Comparison of ENCODE assay signal across 2 cellular contexts in genomic region chr1:5734414-5734813, GRCh38.
TF ChIP-seq lines count a peak whose summit lies in the region.

No MANE protein-coding gene starts in this region.

TF ChIP-seq in HepG2, 621 proteins besides CTCF, POLR2A, EP300 and RAD21 (continued from another document):
- TF ChIP-seq KIAA2018 (CRISPR knock-in tag; IDR thresholded peaks at IDR 0.05; ENCODE audit: borderline replicate concordance) (no peak), ZBED4 (CRISPR knock-in tag; IDR thresholded peaks at IDR 0.05; ENCODE audit: borderline replicate concordance) (no peak), SNAPC2 (CRISPR knock-in tag; IDR thresholded peaks at IDR 0.05) (no peak), GABPB1 (CRISPR knock-in tag; IDR thresholded peaks at IDR 0.05) (no peak), ZNF83 (CRISPR knock-in tag; IDR thresholded peaks at IDR 0.05; ENCODE audit: borderline replicate concordance) (no peak), SOX5 (CRISPR knock-in tag; IDR thresholded peaks at IDR 0.05; ENCODE audit: borderline replicate concordance) (no peak), RBM22 (optimal IDR thresholded peaks at IDR 0.05; ENCODE audit: low read length) (no peak), HNRNPUL1 (IDR thresholded peaks at IDR 0.05; ENCODE audit: low read depth, low read length) (no peak), ATRX (CRISPR knock-in tag; IDR thresholded peaks at IDR 0.05; ENCODE audit: borderline replicate concordance) (no peak), TGIF2 (CRISPR knock-in tag; IDR thresholded peaks at IDR 0.05) (no peak), TBL1XR1 (IDR thresholded peaks at IDR 0.05; ENCODE audit: borderline replicate concordance, low read length, partially characterized antibody) (no peak), ZNF556 (CRISPR knock-in tag; IDR thresholded peaks at IDR 0.05; ENCODE audit: borderline replicate concordance) (no peak), GATA4 (IDR thresholded peaks at IDR 0.05; ENCODE audit: borderline replicate concordance, low read depth) (no peak), ZNF225 (CRISPR knock-in tag; IDR thresholded peaks at IDR 0.05) (no peak)

TF ChIP-seq in GM23338, 12 proteins besides CTCF, POLR2A, EP300 and RAD21 (continued from another document):
- TF ChIP-seq, protein P1, sequence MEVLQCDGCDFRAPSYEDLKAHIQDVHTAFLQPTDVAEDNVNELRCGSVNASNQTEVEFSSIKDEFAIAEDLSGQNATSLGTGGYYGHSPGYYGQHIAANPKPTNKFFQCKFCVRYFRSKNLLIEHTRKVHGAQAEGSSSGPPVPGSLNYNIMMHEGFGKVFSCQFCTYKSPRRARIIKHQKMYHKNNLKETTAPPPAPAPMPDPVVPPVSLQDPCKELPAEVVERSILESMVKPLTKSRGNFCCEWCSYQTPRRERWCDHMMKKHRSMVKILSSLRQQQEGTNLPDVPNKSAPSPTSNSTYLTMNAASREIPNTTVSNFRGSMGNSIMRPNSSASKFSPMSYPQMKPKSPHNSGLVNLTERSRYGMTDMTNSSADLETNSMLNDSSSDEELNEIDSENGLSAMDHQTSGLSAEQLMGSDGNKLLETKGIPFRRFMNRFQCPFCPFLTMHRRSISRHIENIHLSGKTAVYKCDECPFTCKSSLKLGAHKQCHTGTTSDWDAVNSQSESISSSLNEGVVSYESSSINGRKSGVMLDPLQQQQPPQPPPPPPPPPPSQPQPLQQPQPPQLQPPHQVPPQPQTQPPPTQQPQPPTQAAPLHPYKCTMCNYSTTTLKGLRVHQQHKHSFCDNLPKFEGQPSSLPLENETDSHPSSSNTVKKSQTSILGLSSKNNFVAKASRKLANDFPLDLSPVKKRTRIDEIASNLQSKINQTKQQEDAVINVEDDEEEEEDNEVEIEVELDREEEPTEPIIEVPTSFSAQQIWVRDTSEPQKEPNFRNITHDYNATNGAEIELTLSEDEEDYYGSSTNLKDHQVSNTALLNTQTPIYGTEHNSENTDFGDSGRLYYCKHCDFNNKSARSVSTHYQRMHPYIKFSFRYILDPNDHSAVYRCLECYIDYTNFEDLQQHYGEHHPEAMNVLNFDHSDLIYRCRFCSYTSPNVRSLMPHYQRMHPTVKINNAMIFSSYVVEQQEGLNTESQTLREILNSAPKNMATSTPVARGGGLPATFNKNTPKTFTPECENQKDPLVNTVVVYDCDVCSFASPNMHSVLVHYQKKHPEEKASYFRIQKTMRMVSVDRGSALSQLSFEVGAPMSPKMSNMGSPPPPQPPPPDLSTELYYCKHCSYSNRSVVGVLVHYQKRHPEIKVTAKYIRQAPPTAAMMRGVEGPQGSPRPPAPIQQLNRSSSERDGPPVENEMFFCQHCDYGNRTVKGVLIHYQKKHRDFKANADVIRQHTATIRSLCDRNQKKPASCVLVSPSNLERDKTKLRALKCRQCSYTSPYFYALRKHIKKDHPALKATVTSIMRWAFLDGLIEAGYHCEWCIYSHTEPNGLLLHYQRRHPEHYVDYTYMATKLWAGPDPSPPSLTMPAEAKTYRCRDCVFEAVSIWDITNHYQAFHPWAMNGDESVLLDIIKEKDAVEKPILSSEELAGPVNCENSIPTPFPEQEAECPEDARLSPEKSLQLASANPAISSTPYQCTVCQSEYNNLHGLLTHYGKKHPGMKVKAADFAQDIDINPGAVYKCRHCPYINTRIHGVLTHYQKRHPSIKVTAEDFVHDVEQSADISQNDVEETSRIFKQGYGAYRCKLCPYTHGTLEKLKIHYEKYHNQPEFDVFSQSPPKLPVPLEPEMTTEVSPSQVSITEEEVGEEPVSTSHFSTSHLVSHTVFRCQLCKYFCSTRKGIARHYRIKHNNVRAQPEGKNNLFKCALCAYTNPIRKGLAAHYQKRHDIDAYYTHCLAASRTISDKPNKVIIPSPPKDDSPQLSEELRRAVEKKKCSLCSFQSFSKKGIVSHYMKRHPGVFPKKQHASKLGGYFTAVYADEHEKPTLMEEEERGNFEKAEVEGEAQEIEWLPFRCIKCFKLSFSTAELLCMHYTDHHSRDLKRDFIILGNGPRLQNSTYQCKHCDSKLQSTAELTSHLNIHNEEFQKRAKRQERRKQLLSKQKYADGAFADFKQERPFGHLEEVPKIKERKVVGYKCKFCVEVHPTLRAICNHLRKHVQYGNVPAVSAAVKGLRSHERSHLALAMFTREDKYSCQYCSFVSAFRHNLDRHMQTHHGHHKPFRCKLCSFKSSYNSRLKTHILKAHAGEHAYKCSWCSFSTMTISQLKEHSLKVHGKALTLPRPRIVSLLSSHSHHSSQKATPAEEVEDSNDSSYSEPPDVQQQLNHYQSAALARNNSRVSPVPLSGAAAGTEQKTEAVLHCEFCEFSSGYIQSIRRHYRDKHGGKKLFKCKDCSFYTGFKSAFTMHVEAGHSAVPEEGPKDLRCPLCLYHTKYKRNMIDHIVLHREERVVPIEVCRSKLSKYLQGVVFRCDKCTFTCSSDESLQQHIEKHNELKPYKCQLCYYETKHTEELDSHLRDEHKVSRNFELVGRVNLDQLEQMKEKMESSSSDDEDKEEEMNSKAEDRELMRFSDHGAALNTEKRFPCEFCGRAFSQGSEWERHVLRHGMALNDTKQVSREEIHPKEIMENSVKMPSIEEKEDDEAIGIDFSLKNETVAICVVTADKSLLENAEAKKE (CRISPR knock-in tag; IDR thresholded peaks at IDR 0.05), result no peak
- TF ChIP-seq POLR2AphosphoS5 (IDR thresholded peaks at IDR 0.05; ENCODE audit: low read depth) (no peak), EZH2 (IDR thresholded peaks at IDR 0.05; ENCODE audit: low read depth, unreplicated experiment) (no peak)
TF ChIP-seq in GM23338: peak in this region for 0.
